In genomic region chr1:177981186-177981585, GRCh38 we compare ENCODE assay signal across 26 cellular contexts. TPM values are rescaled to one million over a fixed set of nuclear protein-coding genes. Genes with fewer than 3 reads are reported as not detected.
"Had no signal": no experiment of that assay in that cellular context is flagged by ENCODE, and none has a peak within 500 bp of the region (broad histone marks: within the 10 kb centered on the region; RNA-seq: fewer than 3 reads in every experiment).

No MANE protein-coding gene starts in this region.

- H3K27ac Mint-ChIP-seq: activated CD4-positive, alpha-beta T cell treated with anti-CD3 and anti-CD28 coated beads for 36 hours; activated naive CD8-positive, alpha-beta T cell; activated T-cell treated with anti-CD3 and anti-CD28 coated beads, Interleukin-2, amount 50 U/mL, for 72 hours; stimulated activated effector memory CD8-positive, alpha-beta T cell treated with anti-CD3 and anti-CD28 coated beads, Interleukin-12 subunit alpha, Interleukin-12 subunit beta, amount 100 ng/mL, for 72 hours; stimulated activated naive CD8-positive, alpha-beta T cell treated with anti-CD3 and anti-CD28 coated beads, Interleukin-15, amount 100 ng/mL, for 72 hours had no signal

- H3K27me3 Mint-ChIP-seq: activated CD4-positive, alpha-beta T cell treated with anti-CD3 and anti-CD28 coated beads for 36 hours; activated naive CD8-positive, alpha-beta T cell; stimulated activated naive CD8-positive, alpha-beta T cell treated with anti-CD3 and anti-CD28 coated beads, Interleukin-15, amount 100 ng/mL, for 72 hours had no signal

- H3K4me1 Mint-ChIP-seq: activated CD4-positive, alpha-beta T cell treated with anti-CD3 and anti-CD28 coated beads for 36 hours; stimulated activated effector memory CD8-positive, alpha-beta T cell treated with anti-CD3 and anti-CD28 coated beads, Interleukin-12 subunit alpha, Interleukin-12 subunit beta, amount 100 ng/mL, for 72 hours; stimulated activated naive CD8-positive, alpha-beta T cell treated with anti-CD3 and anti-CD28 coated beads, Interleukin-15, amount 100 ng/mL, for 72 hours had no signal

- DNase-seq: activated CD4-positive, alpha-beta T cell treated with anti-CD3 and anti-CD28 coated beads for 36 hours; activated CD4-positive, alpha-beta T cell treated with anti-CD3 and anti-CD28 coated beads, Interleukin-2, amount 50 U/mL, for 4 hours; activated CD4-positive, CD25-positive, alpha-beta regulatory T cell; activated naive CD4-positive, alpha-beta T cell; activated T-cell treated with anti-CD3 and anti-CD28 coated beads for 4 hours; activated T-cell treated with anti-CD3 and anti-CD28 coated beads, Interleukin-2, amount 50 U/mL, for 72 hours; aorta; body of pancreas; dermis blood vessel endothelial cell; effector CD4-positive, alpha-beta T cell; esophagus squamous epithelium; foreskin melanocyte; islet precursor cell; lower lobe of right lung; mesendoderm; small intestine; stimulated activated CD4-positive, alpha-beta T cell treated with anti-CD3 and anti-CD28 coated beads, Interleukin-4, amount 100 ng/mL, for 24 hours; stimulated activated naive CD8-positive, alpha-beta T cell treated with anti-CD3 and anti-CD28 coated beads, Interleukin-15, amount 100 ng/mL, for 72 hours; substantia nigra; thyroid gland; upper lobe of left lung had no signal

- H3K36me3 Mint-ChIP-seq: activated naive CD8-positive, alpha-beta T cell; stimulated activated effector memory CD8-positive, alpha-beta T cell treated with anti-CD3 and anti-CD28 coated beads, Interleukin-12 subunit alpha, Interleukin-12 subunit beta, amount 100 ng/mL, for 72 hours had no signal

- H3K9me3 Mint-ChIP-seq: stimulated activated naive CD8-positive, alpha-beta T cell treated with anti-CD3 and anti-CD28 coated beads, Interleukin-15, amount 100 ng/mL, for 72 hours had no signal

- H3K4me3 Mint-ChIP-seq: activated CD4-positive, alpha-beta T cell treated with anti-CD3 and anti-CD28 coated beads for 36 hours; activated naive CD8-positive, alpha-beta T cell; activated T-cell treated with anti-CD3 and anti-CD28 coated beads, Interleukin-2, amount 50 U/mL, for 72 hours; stimulated activated effector memory CD8-positive, alpha-beta T cell treated with anti-CD3 and anti-CD28 coated beads, Interleukin-12 subunit alpha, Interleukin-12 subunit beta, amount 100 ng/mL, for 72 hours; stimulated activated naive CD8-positive, alpha-beta T cell treated with anti-CD3 and anti-CD28 coated beads, Interleukin-15, amount 100 ng/mL, for 72 hours had no signal

- ATAC-seq: activated CD4-positive, alpha-beta T cell treated with anti-CD3 and anti-CD28 coated beads for 36 hours; activated T-cell treated with anti-CD3 and anti-CD28 coated beads, Interleukin-2, amount 50 U/mL, for 72 hours; body of pancreas; left lobe of liver; lower lobe of right lung; sciatic nerve; stimulated activated effector memory CD8-positive, alpha-beta T cell treated with anti-CD3 and anti-CD28 coated beads, Interleukin-12 subunit alpha, Interleukin-12 subunit beta, amount 100 ng/mL, for 72 hours; stimulated activated naive CD8-positive, alpha-beta T cell treated with anti-CD3 and anti-CD28 coated beads, Interleukin-15, amount 100 ng/mL, for 72 hours had no signal

RNA-seq across cellular contexts. Expression of gene SEC16B, which starts 11.3 kb away (rescaled TPM):
- total RNA-seq: activated CD4-positive, alpha-beta T cell treated with anti-CD3 and anti-CD28 coated beads for 36 hours; activated T-cell treated with anti-CD3 and anti-CD28 coated beads, Interleukin-2, amount 50 U/mL, for 72 hours; T-helper 1 cell treated with Interleukin-12 subunit alpha and Interleukin-12 subunit beta and Interleukin-4 antibody, amounts not matched to agents 30 ng/mL and 1 ng/mL, for 36 hours had no signal
